ENCODE assay signal across 1 cellular context in genomic region chr1:31814041-31814511, GRCh38.
TF ChIP-seq lines count a peak whose summit lies in the region.

No MANE protein-coding gene starts in this region.

TF ChIP-seq in SK-N-SH, 30 proteins besides CTCF, POLR2A, EP300 and RAD21 (continued from another document):
- TF ChIP-seq SMC3 (IDR thresholded peaks at IDR 0.05; ENCODE audit: low read depth, low read length): peak; percentile 15; the same call in 1 of the 2 replicates
